Comparison of ENCODE assay signal across 25 cellular contexts in the genomic region with DNA sequence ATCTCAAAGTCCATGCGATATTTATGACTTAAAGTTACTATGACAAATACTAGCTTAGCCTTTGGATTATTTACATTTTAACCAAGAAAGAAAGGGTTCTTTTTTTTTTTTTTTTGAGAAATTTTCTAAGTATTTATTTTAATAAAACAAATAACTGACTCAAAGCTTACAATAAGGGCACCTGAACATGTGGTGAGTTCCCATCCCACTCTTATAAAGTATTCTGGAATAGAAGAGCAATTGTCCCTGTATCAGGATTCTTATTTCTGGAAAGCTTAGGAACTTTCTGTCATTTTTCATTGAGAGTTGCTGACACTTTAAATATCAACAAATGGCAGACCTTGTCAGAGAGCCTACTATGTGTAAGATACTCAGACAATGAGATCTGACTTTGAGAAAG.
"Had no signal": no experiment of that assay in that cellular context is flagged by ENCODE, and none has a peak within 500 bp of the region (broad histone marks: within the 10 kb centered on the region; RNA-seq: fewer than 3 reads in every experiment).

No MANE protein-coding gene starts in this region.

- H3K4me1 ChIP-seq: left ventricle myocardium inferior, prostate gland, spleen had no signal

- H3K27ac Mint-ChIP-seq: mesothelial cell of epicardium; naive B cell; natural killer cell; stimulated activated effector memory CD8-positive, alpha-beta T cell treated with anti-CD3 and anti-CD28 coated beads, Interleukin-12 subunit alpha, Interleukin-12 subunit beta, amount 100 ng/mL, for 72 hours; stimulated activated naive CD8-positive, alpha-beta T cell treated with anti-CD3 and anti-CD28 coated beads, Interleukin-15, Interleukin-2, amounts not matched to agents 100 ng/mL and 50 ng/mL, for 24 hours had no signal

- H3K9me3 ChIP-seq: ovary, prostate gland, suprapubic skin, thoracic aorta, tibial artery, upper lobe of right lung had no signal

- H3K36me3 Mint-ChIP-seq: mesothelial cell of epicardium; naive B cell; natural killer cell; stimulated activated effector memory CD8-positive, alpha-beta T cell treated with anti-CD3 and anti-CD28 coated beads, Interleukin-12 subunit alpha, Interleukin-12 subunit beta, amount 100 ng/mL, for 72 hours had no signal

- H3K36me3 ChIP-seq: left ventricle myocardium inferior, ovary, prostate gland, spleen, suprapubic skin, thoracic aorta, tibial artery, upper lobe of right lung had no signal

- DNase-seq: hippocampal formation; islet precursor cell; left ventricle myocardium inferior; mesendoderm; naive B cell; natural killer cell; ovary; posterior cingulate gyrus; retina; right cardiac atrium; spleen; stimulated activated CD4-positive, alpha-beta T cell treated with anti-CD3 and anti-CD28 coated beads, Interleukin-4, amount 100 ng/mL, for 24 hours; stimulated activated naive CD4-positive, alpha-beta T cell; tibial artery; trophoblast cell; upper lobe of right lung had no signal

- H3K27me3 Mint-ChIP-seq: naive B cell; stimulated activated naive CD8-positive, alpha-beta T cell treated with anti-CD3 and anti-CD28 coated beads, Interleukin-15, Interleukin-2, amounts not matched to agents 100 ng/mL and 50 ng/mL, for 24 hours had no signal

- H3K27me3 ChIP-seq: ovary, spleen, suprapubic skin, tibial artery, upper lobe of right lung had no signal

- H3K27ac ChIP-seq: left ventricle myocardium inferior, ovary, prostate gland, skin epidermis, spleen, suprapubic skin, thoracic aorta, tibial artery, upper lobe of right lung had no signal

- H3K4me3 ChIP-seq: left ventricle myocardium inferior, lung, ovary, prostate gland, skin epidermis, spleen, suprapubic skin, thoracic aorta, tibial artery, upper lobe of right lung had no signal

- H3K4me1 Mint-ChIP-seq: naive B cell; natural killer cell; stimulated activated effector memory CD8-positive, alpha-beta T cell treated with anti-CD3 and anti-CD28 coated beads, Interleukin-12 subunit alpha, Interleukin-12 subunit beta, amount 100 ng/mL, for 72 hours had no signal

- H3K4me3 Mint-ChIP-seq: mesothelial cell of epicardium; naive B cell; natural killer cell; stimulated activated effector memory CD8-positive, alpha-beta T cell treated with anti-CD3 and anti-CD28 coated beads, Interleukin-12 subunit alpha, Interleukin-12 subunit beta, amount 100 ng/mL, for 72 hours; stimulated activated naive CD8-positive, alpha-beta T cell treated with anti-CD3 and anti-CD28 coated beads, Interleukin-15, Interleukin-2, amounts not matched to agents 100 ng/mL and 50 ng/mL, for 24 hours had no signal

- ATAC-seq: natural killer cell; right cardiac atrium; sciatic nerve; stimulated activated effector memory CD8-positive, alpha-beta T cell treated with anti-CD3 and anti-CD28 coated beads, Interleukin-12 subunit alpha, Interleukin-12 subunit beta, amount 100 ng/mL, for 72 hours; upper lobe of right lung had no signal
